Comparison of ENCODE assay signal across 8 cellular contexts in the genomic region with DNA sequence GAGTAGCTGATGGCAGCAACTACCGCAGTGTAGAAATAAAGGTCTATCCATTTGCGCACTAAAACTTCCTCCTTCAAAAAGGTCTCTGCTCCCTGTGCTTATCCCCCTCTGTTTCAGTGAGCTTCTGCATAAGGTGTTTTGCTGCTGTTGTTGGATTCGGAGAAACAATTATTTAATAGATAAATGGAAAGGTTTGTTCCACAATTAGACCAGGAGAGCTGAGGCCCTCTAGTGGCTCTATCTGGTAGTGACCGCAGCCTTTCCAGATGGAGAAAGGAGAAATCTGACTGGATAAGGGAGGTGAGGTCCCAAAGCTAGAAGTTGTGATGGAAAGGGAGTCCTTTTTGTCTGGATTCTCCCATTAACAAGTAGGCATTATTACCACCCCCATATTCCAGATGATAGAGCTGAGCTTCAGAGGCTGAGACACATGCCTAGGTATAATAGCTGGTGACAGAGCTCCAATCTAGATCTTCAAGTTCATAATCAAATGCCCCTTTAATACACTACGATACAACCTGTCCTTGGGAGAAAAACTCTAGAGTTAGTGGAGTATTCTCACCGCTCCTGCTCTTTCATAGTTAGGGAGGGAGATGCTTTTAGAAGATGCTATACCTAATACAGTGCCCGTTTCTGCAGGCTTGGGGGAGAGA. TPM values are rescaled to one million over a fixed set of nuclear protein-coding genes. Genes with fewer than 3 reads are reported as not detected.
A peak's percentile ranks its signal among the peaks of the same experiment; 100 is the strongest.
DNase-seq lines count a peak whose midpoint lies in the region; ATAC-seq, FAIRE-seq and TF ChIP-seq lines count a peak whose summit lies in the region.

No MANE protein-coding gene starts in this region.

- ATAC-seq in A549 (peak in 1 of 2 experiments; percentile 66; a peak in 3 of 6 replicates), HG03108 (IDR thresholded peaks at IDR 0.05; ENCODE audit: unreplicated experiment) (no peak)

- no peak for TF ChIP-seq EP300 in A549 (IDR thresholded peaks at IDR 0.05)

- peaks cover 53% of the 10 kb centered on the region for H3K27me3 ChIP-seq in WERI-Rb-1 (ENCODE audit: insufficient read depth, low read depth, severe bottlenecking)
- H3K27me3 ChIP-seq in neural progenitor cell, result peaks cover 15% of the 10 kb centered on the region

- POLR2A ChIA-PET in A549 (lab: Yijun Ruan, JAX), result interaction anchor here (1.3 kb wide), 1 partner anchor 879 kb away, joined by 3 read pairs; no protein-coding TSS in a partner anchor

- TF ChIP-seq POLR2A in A549 (IDR thresholded peaks at IDR 0.05; ENCODE audit: low read length), result no peak
- no peak for TF ChIP-seq POLR2A in H54 (IDR thresholded peaks at IDR 0.05; ENCODE audit: low read depth, low read length)

- no peak overlapping the region for H3K27ac ChIP-seq in A549
- H3K27ac ChIP-seq in WERI-Rb-1, result no peak overlapping the region
- H3K27ac ChIP-seq in neural progenitor cell, result no peak overlapping the region

- no peak overlapping the region for H3K27ac Mint-ChIP-seq in neural progenitor cell

- no peaks in the 10 kb centered on the region for H3F3A ChIP-seq in neural progenitor cell (ENCODE audit: low read depth)

- no peak overlapping the region for H3K4me3 Mint-ChIP-seq in neural progenitor cell

- no peaks in the 10 kb centered on the region for H3K36me3 Mint-ChIP-seq in neural progenitor cell

- peaks cover 2% of the 10 kb centered on the region for H3K9me3 Mint-ChIP-seq in neural progenitor cell

- H3K4me1 ChIP-seq in A549 (no peaks in the 10 kb centered on the region; the same call in 2 of the 3 replicates), neural progenitor cell (no peaks in the 10 kb centered on the region)

- H3K9me3 ChIP-seq in A549, result no peaks in the 10 kb centered on the region
- H3K9me3 ChIP-seq in WERI-Rb-1 (ENCODE audit: severe bottlenecking), result no peaks in the 10 kb centered on the region
- peaks cover 4% of the 10 kb centered on the region for H3K9me3 ChIP-seq in neural progenitor cell (ENCODE audit: low read depth)

- TF ChIP-seq RAD21 in A549 (conservative IDR thresholded peaks at IDR 0.05 in 1 of 2, IDR thresholded peaks at IDR 0.05 in 1 of 2), result peak; percentile 69 to 71

- no peak overlapping the region for H2AFZ ChIP-seq in neural progenitor cell (replicated peaks)

- H3K4me2 ChIP-seq in A549 (no peak overlapping the region), neural progenitor cell (no peak overlapping the region)

- DNase-seq in A549 (ENCODE audit: low read depth in 1 of 2, low spot score in 1 of 2), result peak; percentile 14 to 26
- peak; percentile 72 for DNase-seq in WERI-Rb-1
- peak; percentile 40 for DNase-seq in epithelial cell of esophagus (ENCODE audit: low read depth)
- DNase-seq in neural progenitor cell (ENCODE audit: low spot score), result peak; percentile 42
- DNase-seq in H54 (ENCODE audit: insufficient read length, low spot score), result no peak

- CTCF ChIA-PET in A549 (lab: Yijun Ruan, JAX), result interaction anchor here (0.6 to 5.4 kb wide), 22 partner anchors 8 to 1007 kb away, joined by 3 to 119 read pairs (median 4); no protein-coding TSS in a partner anchor

- H3K4me3 ChIP-seq in A549 (no peak overlapping the region), WERI-Rb-1 (ENCODE audit: low read depth, low read length) (no peak overlapping the region), epithelial cell of esophagus (ENCODE audit: low read length) (no peak overlapping the region), neural progenitor cell (no peak overlapping the region)

- H3K27me3 Mint-ChIP-seq in neural progenitor cell (ENCODE audit: insufficient read depth, low read depth), result no peaks in the 10 kb centered on the region

- H3K9ac ChIP-seq in neural progenitor cell, result no peak overlapping the region

- H3K4me1 Mint-ChIP-seq in neural progenitor cell, result no peaks in the 10 kb centered on the region

- H3K36me3 ChIP-seq in WERI-Rb-1 (no peaks in the 10 kb centered on the region), neural progenitor cell (no peaks in the 10 kb centered on the region)

- TF ChIP-seq CTCF in A549 (IDR thresholded peaks at IDR 0.05) (peak; percentile 58), LNCAP (IDR thresholded peaks at IDR 0.05) (peak; percentile 74), WERI-Rb-1 (IDR thresholded peaks at IDR 0.05; ENCODE audit: low read depth, low read length) (peak; percentile 82), epithelial cell of esophagus (IDR thresholded peaks at IDR 0.05; ENCODE audit: insufficient read depth, low read depth, low read length, missing control alignments) (peak; percentile 78), neural progenitor cell (IDR thresholded peaks at IDR 0.05) (peak; percentile 79)

- FAIRE-seq in A549 (lab: Jason Lieb, UNC), result no peak
- FAIRE-seq in G401.6 (lab: Jason Lieb, UNC), result peak; percentile 50
- no peak for FAIRE-seq in H54 (lab: Jason Lieb, UNC)

- H3K79me2 ChIP-seq in neural progenitor cell (ENCODE audit: low read depth), result no peaks in the 10 kb centered on the region

- 31% methylated on average over 7 of the region's 7 CpGs for WGBS in A549 (ENCODE audit: missing lambda C conversion rate)

- no peaks in the 10 kb centered on the region for H4K20me1 ChIP-seq in neural progenitor cell (ENCODE audit: low read depth)

TF ChIP-seq in A549, 52 proteins besides CTCF, POLR2A, EP300 and RAD21:
- TF ChIP-seq SMC3 (IDR thresholded peaks at IDR 0.05), result peak; percentile 68
- TF ChIP-seq, protein P1, sequence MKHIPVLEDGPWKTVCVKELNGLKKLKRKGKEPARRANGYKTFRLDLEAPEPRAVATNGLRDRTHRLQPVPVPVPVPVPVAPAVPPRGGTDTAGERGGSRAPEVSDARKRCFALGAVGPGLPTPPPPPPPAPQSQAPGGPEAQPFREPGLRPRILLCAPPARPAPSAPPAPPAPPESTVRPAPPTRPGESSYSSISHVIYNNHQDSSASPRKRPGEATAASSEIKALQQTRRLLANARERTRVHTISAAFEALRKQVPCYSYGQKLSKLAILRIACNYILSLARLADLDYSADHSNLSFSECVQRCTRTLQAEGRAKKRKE (CRISPR knock-in tag; IDR thresholded peaks at IDR 0.05; ENCODE audit: low read depth), result no peak

RNA-seq across cellular contexts. Expression of a gene that starts 5.1 kb away (rescaled TPM):
- polyA plus RNA-seq in A549 (2011; rRNA removed) (0.50 and 0.54 TPM in 2 replicates), A549 (2017; fragmentation: RNase III; extraction: RNeasy Plus Mini Kit Qiagen cat#74134 plus additional on column Dnase treatment) (0.52 to 0.72 TPM (median 0.70 TPM) in 3 replicates)
- 0.28 and 0.40 TPM in 2 replicates for polyA plus RNA-seq in A549 (2012; cell fraction: cytosol; rRNA removed)
- 0.19 and 0.27 TPM in 2 replicates for polyA plus RNA-seq in A549 (2012; cell fraction: nucleus; rRNA removed)
- polyA minus RNA-seq in A549 (2011; rRNA and poly(A)+ RNA removed), result 0.54 and 0.78 TPM in 2 replicates
- total RNA-seq in neural progenitor cell (ENCODE audit: low replicate concordance), result 0.90 and 1.5 TPM in 2 replicates
